In genomic region chrX:17839269-17839668, GRCh38 we compare ENCODE assay signal across 16 cellular contexts. TPM values are rescaled to one million over a fixed set of nuclear protein-coding genes. Genes with fewer than 3 reads are reported as not detected.
"Had no signal": no experiment of that assay in that cellular context is flagged by ENCODE, and none has a peak within 500 bp of the region (broad histone marks: within the 10 kb centered on the region; RNA-seq: fewer than 3 reads in every experiment).

No MANE protein-coding gene starts in this region.

- H3K27me3 ChIP-seq: brain microvascular endothelial cell had no signal

- H3K36me3 Mint-ChIP-seq: mesothelial cell of epicardium; stimulated activated effector memory CD8-positive, alpha-beta T cell treated with anti-CD3 and anti-CD28 coated beads, Interleukin-12 subunit alpha, Interleukin-12 subunit beta, amount 100 ng/mL, for 72 hours had no signal

- H3K4me1 ChIP-seq: parathyroid adenoma had no signal

- H3K4me3 Mint-ChIP-seq: activated B cell treated with CpG ODN at 0.5 μM for 24 hours; dendritic cell treated with granulocyte-macrophage colony-stimulating factor and Interleukin-4, amounts not matched to agents 40 ng/mL and 50 ng/mL, for 4 days; effector memory CD8-positive, alpha-beta T cell; mesothelial cell of epicardium; stimulated activated effector memory CD8-positive, alpha-beta T cell treated with anti-CD3 and anti-CD28 coated beads, Interleukin-12 subunit alpha, Interleukin-12 subunit beta, amount 100 ng/mL, for 72 hours had no signal

- H3K9me3 ChIP-seq: lower lobe of right lung had no signal

- H3K27ac Mint-ChIP-seq: activated B cell treated with CpG ODN at 0.5 μM for 24 hours; dendritic cell treated with granulocyte-macrophage colony-stimulating factor and Interleukin-4, amounts not matched to agents 40 ng/mL and 50 ng/mL, for 4 days; effector memory CD8-positive, alpha-beta T cell; mesothelial cell of epicardium; stimulated activated effector memory CD8-positive, alpha-beta T cell treated with anti-CD3 and anti-CD28 coated beads, Interleukin-12 subunit alpha, Interleukin-12 subunit beta, amount 100 ng/mL, for 72 hours had no signal

- H3K36me3 ChIP-seq: brain microvascular endothelial cell, lower lobe of right lung had no signal

- H3K4me1 Mint-ChIP-seq: activated B cell treated with CpG ODN at 0.5 μM for 24 hours; mesothelial cell of epicardium; stimulated activated effector memory CD8-positive, alpha-beta T cell treated with anti-CD3 and anti-CD28 coated beads, Interleukin-12 subunit alpha, Interleukin-12 subunit beta, amount 100 ng/mL, for 72 hours had no signal

- H3K27ac ChIP-seq: brain microvascular endothelial cell, epithelial cell of prostate, lower lobe of right lung, parathyroid adenoma had no signal

- ATAC-seq: effector memory CD8-positive, alpha-beta T cell; lower lobe of right lung; stimulated activated effector memory CD8-positive, alpha-beta T cell treated with anti-CD3 and anti-CD28 coated beads, Interleukin-12 subunit alpha, Interleukin-12 subunit beta, amount 100 ng/mL, for 72 hours had no signal

- H3K79me2 ChIP-seq: parathyroid adenoma had no signal

- H2AFZ ChIP-seq: parathyroid adenoma had no signal

- H3K4me3 ChIP-seq: lower lobe of right lung had no signal

- H3K9ac ChIP-seq: parathyroid adenoma had no signal

- H3K9me3 Mint-ChIP-seq: activated B cell treated with CpG ODN at 0.5 μM for 24 hours; dendritic cell treated with granulocyte-macrophage colony-stimulating factor and Interleukin-4, amounts not matched to agents 40 ng/mL and 50 ng/mL, for 4 days; effector memory CD8-positive, alpha-beta T cell; stimulated activated effector memory CD8-positive, alpha-beta T cell treated with anti-CD3 and anti-CD28 coated beads, Interleukin-12 subunit alpha, Interleukin-12 subunit beta, amount 100 ng/mL, for 72 hours had no signal

- DNase-seq: activated B cell treated with CpG ODN at 0.5 μM for 24 hours; activated CD4-positive, alpha-beta T cell treated with anti-CD3 and anti-CD28 coated beads, Interleukin-2, amount 50 U/mL, for 1 hour; activated CD8-positive, alpha-beta memory T cell treated with anti-CD3 and anti-CD28 coated beads for 24 hours; activated naive CD4-positive, alpha-beta T cell; anterior cingulate cortex; brain microvascular endothelial cell; cerebellar nuclear complex; effector memory CD8-positive, alpha-beta T cell; hypothalamus; lower lobe of right lung; T-helper 2 cell had no signal

RNA-seq across cellular contexts. Expression of gene RAI2, which starts 21.8 kb away (rescaled TPM):
- total RNA-seq: activated B cell treated with CpG ODN at 0.5 μM for 24 hours had no signal
